In the genomic region with DNA sequence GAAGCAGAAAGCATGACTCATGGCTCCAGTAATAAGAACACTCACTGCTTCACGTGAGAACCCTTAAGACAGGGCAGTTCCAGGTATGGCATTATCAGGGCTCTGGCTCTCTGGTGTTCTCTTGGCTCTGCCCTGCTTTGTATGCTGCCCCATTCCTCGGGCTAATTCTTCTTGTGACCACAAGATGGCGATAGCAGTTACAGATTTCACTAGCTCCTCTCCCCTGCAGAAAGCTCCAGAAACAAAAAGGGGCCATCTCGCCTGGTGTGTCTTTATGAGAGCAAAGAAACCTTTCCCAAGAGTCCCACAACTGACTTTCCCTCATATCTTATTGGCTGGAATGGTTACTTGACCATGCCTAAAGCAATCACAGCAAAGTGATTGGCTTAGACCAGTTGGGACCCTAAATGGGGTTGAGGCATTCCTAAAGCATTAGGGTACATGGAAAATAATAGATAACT, we compare ENCODE assay signal across 8 cellular contexts.
DNase-seq lines count a peak whose midpoint lies in the region; ATAC-seq and TF ChIP-seq lines count a peak whose summit lies in the region.

No MANE protein-coding gene starts in this region.

- H3K27ac ChIP-seq in WERI-Rb-1 (no peak overlapping the region), dorsolateral prefrontal cortex (peak overlapping the region in 9 of 59 donors; percentile 18 to 59 (median 43)), stomach (peak overlapping the region in 1 of 5 donors; percentile 16)

- H3K9me3 ChIP-seq in WERI-Rb-1 (ENCODE audit: severe bottlenecking) (no peaks in the 10 kb centered on the region), stomach (no peaks in the 10 kb centered on the region)

- no peak overlapping the region for H3K27ac Mint-ChIP-seq in CD14-positive monocyte

- no peaks in the 10 kb centered on the region for H3K27me3 Mint-ChIP-seq in CD14-positive monocyte (ENCODE audit: low read depth in 3 of 3)

- peaks cover 5 to 28% (median 13%) of the 10 kb centered on the region in 4 donors for H3K4me1 ChIP-seq in stomach

- no peaks in the 10 kb centered on the region for H3K4me1 Mint-ChIP-seq in CD14-positive monocyte

- intact Hi-C loops in CD14-positive monocyte (cut with micrococcal nuclease) (loop anchor here (2.0 kb wide), 2 partner anchors 321 to 325 kb away; no protein-coding TSS in a partner anchor), dorsolateral prefrontal cortex (cut with DNase I) (loop anchor here (2.0 to 10.0 kb wide), 2 partner anchors 321 to 323 kb away; no protein-coding TSS in a partner anchor), stomach (cut with DNase I; ENCODE audit: low total_unique reads) (no loop called here)

- WGBS in stomach, 5 donors: 6 to 15% (median 12%) methylated on average over 4 of the region's 4 CpGs

- no peaks in the 10 kb centered on the region for H3K27me3 ChIP-seq in WERI-Rb-1 (ENCODE audit: insufficient read depth, low read depth, severe bottlenecking)
- no peaks in the 10 kb centered on the region for H3K27me3 ChIP-seq in dorsolateral prefrontal cortex
- no peaks in the 10 kb centered on the region for H3K27me3 ChIP-seq in stomach

- no peak for TF ChIP-seq POLR2A in stomach (IDR thresholded peaks at IDR 0.05)

- no peak overlapping the region for H3K4me3 Mint-ChIP-seq in CD14-positive monocyte

- no peak overlapping the region for H3K4me3 ChIP-seq in WERI-Rb-1 (ENCODE audit: low read depth, low read length)
- no peak overlapping the region for H3K4me3 ChIP-seq in dorsolateral prefrontal cortex
- H3K4me3 ChIP-seq in stomach: no peak overlapping the region

- ATAC-seq in GM18873 (IDR thresholded peaks at IDR 0.05; ENCODE audit: low FRiP score, unreplicated experiment): peak; percentile 69
- peak; percentile 89 for ATAC-seq in HG03066 (IDR thresholded peaks at IDR 0.05; ENCODE audit: low read depth, unreplicated experiment)

- DNase-seq in CD14-positive monocyte (ENCODE audit: low spot score) (no peak), NCI-H2171 treated with DMSO at 0.1 percent for 48 hours (lab: John Stamatoyannopoulos, UW) (peak; percentile 57), WERI-Rb-1 (peak; percentile 29), dorsolateral prefrontal cortex (peak in 7 of 10 donors; percentile 11 to 50 (median 45)), lung microvascular endothelial cell (ENCODE audit: low read depth in 2 of 2) (peak; percentile 76 to 82), stomach (peak; percentile 64)

- TF ChIP-seq CTCF in CD14-positive monocyte (IDR thresholded peaks at IDR 0.05) (peak; percentile 81), WERI-Rb-1 (IDR thresholded peaks at IDR 0.05; ENCODE audit: low read depth, low read length) (peak; percentile 79), dorsolateral prefrontal cortex (IDR thresholded peaks at IDR 0.05 in 54 of 56, conservative IDR thresholded peaks at IDR 0.05 in 2 of 56; ENCODE audit: low read depth in 1 of 56, partially characterized antibody in 56 of 56) (peak; percentile 42 to 90 (median 82)), stomach (IDR thresholded peaks at IDR 0.05) (peak in 5 of 7 experiments; percentile 68 to 88 (median 82))

- H3K36me3 ChIP-seq in WERI-Rb-1 (peaks cover 15% of the 10 kb centered on the region), stomach (peaks cover 13 to 60% (median 51%) of the 10 kb centered on the region in 4 donors)

- no peaks in the 10 kb centered on the region for H3K9me3 Mint-ChIP-seq in CD14-positive monocyte

- no peak for TF ChIP-seq EP300 in stomach (IDR thresholded peaks at IDR 0.05)

- peaks cover 46 to 52% of the 10 kb centered on the region in 2 donors for H3K36me3 Mint-ChIP-seq in CD14-positive monocyte
